8 cellular contexts compared by ENCODE assay signal in the genomic region with DNA sequence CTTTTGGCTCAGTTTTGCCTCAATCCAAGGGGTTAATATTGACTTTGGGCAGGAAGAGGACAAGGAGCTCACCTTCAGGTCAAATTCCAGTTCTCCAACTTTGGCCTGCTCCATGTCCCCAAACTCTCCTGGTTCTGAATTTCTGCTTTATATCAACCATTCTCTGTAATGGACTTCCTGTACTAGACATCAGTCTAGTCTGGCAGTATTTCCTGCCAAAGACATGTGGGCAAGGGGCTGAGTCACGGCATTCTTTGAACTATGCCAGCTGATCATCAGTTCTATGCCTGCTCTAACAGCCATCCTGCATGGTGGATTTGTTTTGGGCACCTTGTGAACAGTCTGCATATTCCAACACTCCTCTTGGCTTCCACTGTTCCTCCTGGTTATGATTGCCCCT.
DNase-seq lines count a peak whose midpoint lies in the region; ATAC-seq and TF ChIP-seq lines count a peak whose summit lies in the region.

No MANE protein-coding gene starts in this region.

- TF ChIP-seq CTCF in right atrium auricular region (IDR thresholded peaks at IDR 0.05) (no peak), foreskin keratinocyte (conservative IDR thresholded peaks at IDR 0.05) (no peak), endodermal cell (conservative IDR thresholded peaks at IDR 0.05) (no peak), thyroid gland (IDR thresholded peaks at IDR 0.05) (no peak)
- no peak for TF ChIP-seq CTCF in activated CD8-positive, alpha-beta T cell treated with anti-CD3 and anti-CD28 coated beads for 36 hours (IDR thresholded peaks at IDR 0.05)

- peak; percentile 26 for ATAC-seq in Right ventricle myocardium inferior
- ATAC-seq in activated CD8-positive, alpha-beta T cell treated with anti-CD3 and anti-CD28 coated beads for 36 hours: peak; percentile 57
- peak; percentile 93 for ATAC-seq in foreskin keratinocyte
- ATAC-seq in stimulated activated memory B cell treated with anti-CD40 and anti-IgM and Interleukin-4, amounts not matched to agents 10 μg/mL and 1 μg/mL and 100 μg/mL, for 72 hours: peak; percentile 65
- no peak for ATAC-seq in GM21515 (IDR thresholded peaks at IDR 0.05; ENCODE audit: unreplicated experiment)

- no peak for TF ChIP-seq POLR2A in thyroid gland (IDR thresholded peaks at IDR 0.05)

- WGBS in endodermal cell (ENCODE audit: insufficient coverage in 1 of 2, insufficient read length in 1 of 2), 2 experiments: 86 to 100% methylated on average over 1 of the region's 1 CpG
- 54 to 88% methylated on average over 1 of the region's 1 CpG for WGBS in thyroid gland, 2 donors

- H3K4me1 ChIP-seq in right atrium auricular region: peaks cover 0 to 10% of the 10 kb centered on the region in 2 donors
- H3K4me1 ChIP-seq in foreskin keratinocyte: peaks cover 6% of the 10 kb centered on the region
- peaks cover 6% of the 10 kb centered on the region for H3K4me1 ChIP-seq in endodermal cell (ENCODE audit: control insufficient read depth, insufficient read depth, low read length)
- peaks cover 0 to 5% of the 10 kb centered on the region in 2 donors for H3K4me1 ChIP-seq in thyroid gland

- CTCF ChIA-PET in activated CD8-positive, alpha-beta T cell treated with anti-CD3 and anti-CD28 coated beads for 36 hours (lab: Charles Lee): interaction anchor here (0.7 to 1.6 kb wide), 2 partner anchors 33 to 158 kb away, joined by 3 to 5 read pairs; no protein-coding TSS in a partner anchor

- no peak overlapping the region for H3K27ac ChIP-seq in right atrium auricular region
- no peak overlapping the region for H3K27ac ChIP-seq in foreskin keratinocyte
- H3K27ac ChIP-seq in endodermal cell (ENCODE audit: low read depth, low read length): no peak overlapping the region
- H3K27ac ChIP-seq in thyroid gland: no peak overlapping the region

- H3K27ac Mint-ChIP-seq in activated CD8-positive, alpha-beta T cell treated with anti-CD3 and anti-CD28 coated beads for 36 hours: peak overlapping the region; percentile 84
- H3K27ac Mint-ChIP-seq in stimulated activated memory B cell treated with anti-CD40 and anti-IgM and Interleukin-4, amounts not matched to agents 10 μg/mL and 1 μg/mL and 100 μg/mL, for 72 hours: peak overlapping the region; percentile 71
- H3K27ac Mint-ChIP-seq in endodermal cell: no peak overlapping the region

- H3K9me3 Mint-ChIP-seq in activated CD8-positive, alpha-beta T cell treated with anti-CD3 and anti-CD28 coated beads for 36 hours: no peaks in the 10 kb centered on the region
- H3K9me3 Mint-ChIP-seq in stimulated activated memory B cell treated with anti-CD40 and anti-IgM and Interleukin-4, amounts not matched to agents 10 μg/mL and 1 μg/mL and 100 μg/mL, for 72 hours: peaks cover 2% of the 10 kb centered on the region
- H3K9me3 Mint-ChIP-seq in endodermal cell: peaks cover 5% of the 10 kb centered on the region

- H3K36me3 ChIP-seq in right atrium auricular region (no peaks in the 10 kb centered on the region), endodermal cell (ENCODE audit: control insufficient read depth, insufficient read depth, low read length) (peaks cover 3% of the 10 kb centered on the region), thyroid gland (no peaks in the 10 kb centered on the region)

- no peak overlapping the region for H3K4me3 ChIP-seq in right atrium auricular region
- H3K4me3 ChIP-seq in endodermal cell (ENCODE audit: low read length): no peak overlapping the region
- H3K4me3 ChIP-seq in thyroid gland (replicated peaks in 1 of 3): no peak overlapping the region

- H3K9me3 ChIP-seq in right atrium auricular region (no peaks in the 10 kb centered on the region), endodermal cell (ENCODE audit: control insufficient read depth, low read length) (peaks cover 9% of the 10 kb centered on the region), thyroid gland (no peaks in the 10 kb centered on the region)

- H3K27me3 Mint-ChIP-seq in activated CD8-positive, alpha-beta T cell treated with anti-CD3 and anti-CD28 coated beads for 36 hours: no peaks in the 10 kb centered on the region
- H3K27me3 Mint-ChIP-seq in stimulated activated memory B cell treated with anti-CD40 and anti-IgM and Interleukin-4, amounts not matched to agents 10 μg/mL and 1 μg/mL and 100 μg/mL, for 72 hours: no peaks in the 10 kb centered on the region
- no peaks in the 10 kb centered on the region for H3K27me3 Mint-ChIP-seq in endodermal cell (ENCODE audit: insufficient read depth)

- peaks cover 55% of the 10 kb centered on the region for H3K4me1 Mint-ChIP-seq in activated CD8-positive, alpha-beta T cell treated with anti-CD3 and anti-CD28 coated beads for 36 hours (ENCODE audit: low read depth)
- H3K4me1 Mint-ChIP-seq in stimulated activated memory B cell treated with anti-CD40 and anti-IgM and Interleukin-4, amounts not matched to agents 10 μg/mL and 1 μg/mL and 100 μg/mL, for 72 hours: peaks cover 47% of the 10 kb centered on the region
- H3K4me1 Mint-ChIP-seq in endodermal cell: peaks cover 12% of the 10 kb centered on the region

- peak overlapping the region; percentile 22 for H3K4me3 Mint-ChIP-seq in activated CD8-positive, alpha-beta T cell treated with anti-CD3 and anti-CD28 coated beads for 36 hours
- no peak overlapping the region for H3K4me3 Mint-ChIP-seq in stimulated activated memory B cell treated with anti-CD40 and anti-IgM and Interleukin-4, amounts not matched to agents 10 μg/mL and 1 μg/mL and 100 μg/mL, for 72 hours
- no peak overlapping the region for H3K4me3 Mint-ChIP-seq in endodermal cell

- no peak for DNase-seq in Right ventricle myocardium inferior (ENCODE audit: missing footprints)
- no peak for DNase-seq in right atrium auricular region (ENCODE audit: low spot score)
- DNase-seq in activated CD8-positive, alpha-beta T cell treated with anti-CD3 and anti-CD28 coated beads for 36 hours: peak; percentile 81
- peak; percentile 43 to 66 for DNase-seq in foreskin keratinocyte
- no peak for DNase-seq in endodermal cell
- no peak for DNase-seq in thyroid gland

- no peak overlapping the region for H3K9ac ChIP-seq in endodermal cell (ENCODE audit: extremely low read depth, low read length, poor library complexity, severe bottlenecking)

- H3K27me3 ChIP-seq in right atrium auricular region (no peaks in the 10 kb centered on the region), foreskin keratinocyte (no peaks in the 10 kb centered on the region), endodermal cell (ENCODE audit: control insufficient read depth, insufficient read depth, low read length, poor library complexity, severe bottlenecking) (no peaks in the 10 kb centered on the region), thyroid gland (no peaks in the 10 kb centered on the region)

- POLR2A ChIA-PET in activated CD8-positive, alpha-beta T cell treated with anti-CD3 and anti-CD28 coated beads for 36 hours (lab: Charles Lee): interaction anchor here (1.1 to 2.8 kb wide), 4 partner anchors 9 to 33 kb away, joined by 3 to 15 read pairs (median 4); no protein-coding TSS in a partner anchor

- intact Hi-C loops in Right ventricle myocardium inferior (cut with DNase I) (no loop called here), thyroid gland (cut with DNase I) (no loop called here)
- intact Hi-C loops in activated CD8-positive, alpha-beta T cell treated with anti-CD3 and anti-CD28 coated beads for 36 hours (cut with micrococcal nuclease): no loop called here

- H3K36me3 Mint-ChIP-seq in activated CD8-positive, alpha-beta T cell treated with anti-CD3 and anti-CD28 coated beads for 36 hours (ENCODE audit: low read depth): peaks cover 30% of the 10 kb centered on the region
- peaks cover 19% of the 10 kb centered on the region for H3K36me3 Mint-ChIP-seq in stimulated activated memory B cell treated with anti-CD40 and anti-IgM and Interleukin-4, amounts not matched to agents 10 μg/mL and 1 μg/mL and 100 μg/mL, for 72 hours
- H3K36me3 Mint-ChIP-seq in endodermal cell (ENCODE audit: low read depth): peaks cover 2% of the 10 kb centered on the region

Comparison
In these comparisons a context has a peak if more than half of its experiments do, and no peak if none do; other contexts are left out.
1. DNase-seq: peak in activated CD8-positive, alpha-beta T cell treated with anti-CD3 and anti-CD28 coated beads for 36 hours (single experiment) and foreskin keratinocyte (2 of 2); none in Right ventricle myocardium inferior (single experiment), right atrium auricular region (single experiment), endodermal cell (single experiment) and thyroid gland (0 of 2).